In genomic region chr2:29013046-29013780, GRCh38 we compare ENCODE assay signal across 2 cellular contexts.
TF ChIP-seq lines count a peak whose summit lies in the region.

No MANE protein-coding gene starts in this region.

TF ChIP-seq in SK-N-SH, 30 proteins besides CTCF, POLR2A, EP300 and RAD21:
- TF ChIP-seq, protein P1, sequence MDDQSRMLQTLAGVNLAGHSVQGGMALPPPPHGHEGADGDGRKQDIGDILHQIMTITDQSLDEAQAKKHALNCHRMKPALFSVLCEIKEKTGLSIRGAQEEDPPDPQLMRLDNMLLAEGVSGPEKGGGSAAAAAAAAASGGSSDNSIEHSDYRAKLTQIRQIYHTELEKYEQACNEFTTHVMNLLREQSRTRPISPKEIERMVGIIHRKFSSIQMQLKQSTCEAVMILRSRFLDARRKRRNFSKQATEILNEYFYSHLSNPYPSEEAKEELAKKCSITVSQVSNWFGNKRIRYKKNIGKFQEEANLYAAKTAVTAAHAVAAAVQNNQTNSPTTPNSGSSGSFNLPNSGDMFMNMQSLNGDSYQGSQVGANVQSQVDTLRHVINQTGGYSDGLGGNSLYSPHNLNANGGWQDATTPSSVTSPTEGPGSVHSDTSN (IDR thresholded peaks at IDR 0.05), result no peak
- TF ChIP-seq SMC3 (IDR thresholded peaks at IDR 0.05; ENCODE audit: low read depth, low read length) (no peak), REST (IDR thresholded peaks at IDR 0.05; ENCODE audit: low read depth, low read length) (no peak), USF2 (IDR thresholded peaks at IDR 0.05; ENCODE audit: borderline replicate concordance, low read depth, low read length) (no peak), CHD2 (IDR thresholded peaks at IDR 0.05; ENCODE audit: low read length, partially characterized antibody) (no peak), RXRA (IDR thresholded peaks at IDR 0.05; ENCODE audit: borderline replicate concordance, low read depth) (no peak), GATA2 (CRISPR knock-in tag; IDR thresholded peaks at IDR 0.05) (no peak), ELF1 (IDR thresholded peaks at IDR 0.05) (no peak), FOXM1 (IDR thresholded peaks at IDR 0.05; ENCODE audit: low read depth) (no peak), TEAD4 (IDR thresholded peaks at IDR 0.05; ENCODE audit: borderline replicate concordance, insufficient read depth) (no peak), MAX (IDR thresholded peaks at IDR 0.05; ENCODE audit: low read depth) (no peak), SIN3A (IDR thresholded peaks at IDR 0.05; ENCODE audit: borderline replicate concordance, low read depth, low read length) (no peak), MXI1 (IDR thresholded peaks at IDR 0.05; ENCODE audit: low read depth, low read length) (no peak), GABPA (IDR thresholded peaks at IDR 0.05; ENCODE audit: low read depth) (no peak), JUND (IDR thresholded peaks at IDR 0.05) (no peak)
- TF ChIP-seq, protein P2, sequence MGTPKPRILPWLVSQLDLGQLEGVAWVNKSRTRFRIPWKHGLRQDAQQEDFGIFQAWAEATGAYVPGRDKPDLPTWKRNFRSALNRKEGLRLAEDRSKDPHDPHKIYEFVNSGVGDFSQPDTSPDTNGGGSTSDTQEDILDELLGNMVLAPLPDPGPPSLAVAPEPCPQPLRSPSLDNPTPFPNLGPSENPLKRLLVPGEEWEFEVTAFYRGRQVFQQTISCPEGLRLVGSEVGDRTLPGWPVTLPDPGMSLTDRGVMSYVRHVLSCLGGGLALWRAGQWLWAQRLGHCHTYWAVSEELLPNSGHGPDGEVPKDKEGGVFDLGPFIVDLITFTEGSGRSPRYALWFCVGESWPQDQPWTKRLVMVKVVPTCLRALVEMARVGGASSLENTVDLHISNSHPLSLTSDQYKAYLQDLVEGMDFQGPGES (IDR thresholded peaks at IDR 0.05; ENCODE audit: low read depth, low read length), result no peak

TF ChIP-seq in SK-N-SH treated with all-trans-retinoic acid at 6 μM for 48 hours, 23 proteins besides CTCF, POLR2A, EP300 and RAD21:
- TF ChIP-seq, protein P3, sequence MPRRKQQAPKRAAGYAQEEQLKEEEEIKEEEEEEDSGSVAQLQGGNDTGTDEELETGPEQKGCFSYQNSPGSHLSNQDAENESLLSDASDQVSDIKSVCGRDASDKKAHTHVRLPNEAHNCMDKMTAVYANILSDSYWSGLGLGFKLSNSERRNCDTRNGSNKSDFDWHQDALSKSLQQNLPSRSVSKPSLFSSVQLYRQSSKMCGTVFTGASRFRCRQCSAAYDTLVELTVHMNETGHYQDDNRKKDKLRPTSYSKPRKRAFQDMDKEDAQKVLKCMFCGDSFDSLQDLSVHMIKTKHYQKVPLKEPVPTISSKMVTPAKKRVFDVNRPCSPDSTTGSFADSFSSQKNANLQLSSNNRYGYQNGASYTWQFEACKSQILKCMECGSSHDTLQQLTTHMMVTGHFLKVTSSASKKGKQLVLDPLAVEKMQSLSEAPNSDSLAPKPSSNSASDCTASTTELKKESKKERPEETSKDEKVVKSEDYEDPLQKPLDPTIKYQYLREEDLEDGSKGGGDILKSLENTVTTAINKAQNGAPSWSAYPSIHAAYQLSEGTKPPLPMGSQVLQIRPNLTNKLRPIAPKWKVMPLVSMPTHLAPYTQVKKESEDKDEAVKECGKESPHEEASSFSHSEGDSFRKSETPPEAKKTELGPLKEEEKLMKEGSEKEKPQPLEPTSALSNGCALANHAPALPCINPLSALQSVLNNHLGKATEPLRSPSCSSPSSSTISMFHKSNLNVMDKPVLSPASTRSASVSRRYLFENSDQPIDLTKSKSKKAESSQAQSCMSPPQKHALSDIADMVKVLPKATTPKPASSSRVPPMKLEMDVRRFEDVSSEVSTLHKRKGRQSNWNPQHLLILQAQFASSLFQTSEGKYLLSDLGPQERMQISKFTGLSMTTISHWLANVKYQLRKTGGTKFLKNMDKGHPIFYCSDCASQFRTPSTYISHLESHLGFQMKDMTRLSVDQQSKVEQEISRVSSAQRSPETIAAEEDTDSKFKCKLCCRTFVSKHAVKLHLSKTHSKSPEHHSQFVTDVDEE (CRISPR knock-in tag; IDR thresholded peaks at IDR 0.05), result no peak
- TF ChIP-seq, protein P4, sequence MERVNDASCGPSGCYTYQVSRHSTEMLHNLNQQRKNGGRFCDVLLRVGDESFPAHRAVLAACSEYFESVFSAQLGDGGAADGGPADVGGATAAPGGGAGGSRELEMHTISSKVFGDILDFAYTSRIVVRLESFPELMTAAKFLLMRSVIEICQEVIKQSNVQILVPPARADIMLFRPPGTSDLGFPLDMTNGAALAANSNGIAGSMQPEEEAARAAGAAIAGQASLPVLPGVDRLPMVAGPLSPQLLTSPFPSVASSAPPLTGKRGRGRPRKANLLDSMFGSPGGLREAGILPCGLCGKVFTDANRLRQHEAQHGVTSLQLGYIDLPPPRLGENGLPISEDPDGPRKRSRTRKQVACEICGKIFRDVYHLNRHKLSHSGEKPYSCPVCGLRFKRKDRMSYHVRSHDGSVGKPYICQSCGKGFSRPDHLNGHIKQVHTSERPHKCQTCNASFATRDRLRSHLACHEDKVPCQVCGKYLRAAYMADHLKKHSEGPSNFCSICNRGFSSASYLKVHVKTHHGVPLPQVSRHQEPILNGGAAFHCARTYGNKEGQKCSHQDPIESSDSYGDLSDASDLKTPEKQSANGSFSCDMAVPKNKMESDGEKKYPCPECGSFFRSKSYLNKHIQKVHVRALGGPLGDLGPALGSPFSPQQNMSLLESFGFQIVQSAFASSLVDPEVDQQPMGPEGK (CRISPR knock-in tag; IDR thresholded peaks at IDR 0.05; ENCODE audit: borderline replicate concordance), result no peak
- TF ChIP-seq TOX (CRISPR knock-in tag; IDR thresholded peaks at IDR 0.05; ENCODE audit: borderline replicate concordance), result no peak
- no peak for TF ChIP-seq GLIS3 (CRISPR knock-in tag; IDR thresholded peaks at IDR 0.05)
- TF ChIP-seq ZFP3 (CRISPR knock-in tag; IDR thresholded peaks at IDR 0.05), result no peak
- TF ChIP-seq ZNF565 (CRISPR knock-in tag; conservative IDR thresholded peaks at IDR 0.05; ENCODE audit: low read depth), result no peak
- TF ChIP-seq RARB (CRISPR knock-in tag; IDR thresholded peaks at IDR 0.05), result no peak
- TF ChIP-seq POU6F1 (CRISPR knock-in tag; IDR thresholded peaks at IDR 0.05; ENCODE audit: borderline replicate concordance, low read depth), result no peak
- TF ChIP-seq ZFP30 (CRISPR knock-in tag; IDR thresholded peaks at IDR 0.05), result no peak
- TF ChIP-seq OSR1 (CRISPR knock-in tag; IDR thresholded peaks at IDR 0.05), result no peak
- TF ChIP-seq ZC3H10 (CRISPR knock-in tag; IDR thresholded peaks at IDR 0.05), result no peak
- no peak for TF ChIP-seq ARNTL (CRISPR knock-in tag; IDR thresholded peaks at IDR 0.05; ENCODE audit: borderline replicate concordance, low read depth)
- no peak for TF ChIP-seq CSDC2 (CRISPR knock-in tag; IDR thresholded peaks at IDR 0.05)
- TF ChIP-seq CREB5 (CRISPR knock-in tag; IDR thresholded peaks at IDR 0.05; ENCODE audit: low read depth), result no peak
- no peak for TF ChIP-seq BACH2 (CRISPR knock-in tag; IDR thresholded peaks at IDR 0.05; ENCODE audit: borderline replicate concordance)
